22 cellular contexts compared by ENCODE assay signal in the genomic region with DNA sequence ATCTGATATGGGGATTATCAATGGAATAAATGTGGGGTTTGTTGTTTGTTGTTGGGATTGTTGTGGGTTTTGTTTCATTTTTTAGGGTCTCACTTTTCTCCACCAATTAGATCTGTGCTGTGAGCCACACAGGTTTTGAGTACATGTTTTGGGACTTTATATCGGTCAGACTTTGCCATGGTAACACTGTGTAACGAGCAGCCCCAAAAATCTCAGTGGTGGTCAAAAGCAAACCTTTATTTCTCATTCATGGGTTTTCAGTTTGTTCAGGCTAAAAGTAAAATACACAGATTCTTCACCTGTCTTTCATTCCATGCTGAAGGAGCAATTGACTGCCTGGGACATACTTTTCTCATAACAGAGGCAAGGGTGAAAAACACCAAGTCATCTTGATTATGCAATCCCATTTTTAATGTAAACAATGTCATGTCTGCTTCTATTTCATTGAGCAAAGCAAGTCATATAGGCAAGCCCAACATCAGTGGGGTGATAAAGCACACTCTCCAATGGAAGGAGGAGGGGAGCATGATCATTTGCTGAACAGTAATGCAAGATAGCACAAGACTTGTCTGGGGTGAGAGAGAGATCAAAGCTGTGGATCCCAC.
DNase-seq lines count a peak whose midpoint lies in the region; ATAC-seq and TF ChIP-seq lines count a peak whose summit lies in the region.
"Had no signal": no experiment of that assay in that cellular context is flagged by ENCODE, and none has a peak within 500 bp of the region (broad histone marks: within the 10 kb centered on the region; RNA-seq: fewer than 3 reads in every experiment).

No MANE protein-coding gene starts in this region.

- H2BK15ac ChIP-seq in IMR-90 (ENCODE audit: low read depth, low read length) = no peak overlapping the region

- no peak overlapping the region for H2BK20ac ChIP-seq in IMR-90 (ENCODE audit: low read depth, low read length)

- no peak overlapping the region for H3K18ac ChIP-seq in IMR-90 (ENCODE audit: low read depth, low read length)

- H2AFZ ChIP-seq in IMR-90 (replicated peaks; ENCODE audit: low read length, poor library complexity) = no peak overlapping the region

- CTCF ChIA-PET in IMR-90 (lab: Yijun Ruan, JAX) = no interaction called here

- no peak overlapping the region for H2AK5ac ChIP-seq in IMR-90 (ENCODE audit: low read depth, low read length)

- H4K8ac ChIP-seq in IMR-90 (ENCODE audit: low read depth in 2 of 2, low read length in 2 of 2) = no peak overlapping the region

- ATAC-seq in IMR-90 (ENCODE audit: low read depth) (no peak), lower lobe of right lung (no peak)
- ATAC-seq: GM12878 had no signal

- H3K4me2 ChIP-seq in IMR-90 (ENCODE audit: low read depth, low read length) = no peak overlapping the region

- TF ChIP-seq CTCF in IMR-90 (conservative IDR thresholded peaks at IDR 0.05; ENCODE audit: low read depth, low read length) = no peak
- no peak for TF ChIP-seq CTCF in choroid plexus epithelial cell (conservative IDR thresholded peaks at IDR 0.05; ENCODE audit: low read depth, low read length)
- TF ChIP-seq CTCF in lower lobe of right lung (IDR thresholded peaks at IDR 0.05) = no peak

- H2BK120ac ChIP-seq in IMR-90 (ENCODE audit: low read depth, low read length) = no peak overlapping the region

- peaks cover 3% of the 10 kb centered on the region for H3K9me3 ChIP-seq in IMR-90 (ENCODE audit: control insufficient read depth, insufficient read depth, low read length)
- H3K9me3 ChIP-seq in lower lobe of right lung = no peaks in the 10 kb centered on the region
- H3K9me3 ChIP-seq: Peyer's patch had no signal

- no peak for TF ChIP-seq POLR2A in IMR-90 (IDR thresholded peaks at IDR 0.05; ENCODE audit: low read depth, low read length)

- H3K9me3 Mint-ChIP-seq in activated T-cell treated with anti-CD3 and anti-CD28 coated beads, Interleukin-2, amount 50 U/mL, for 24 hours = peaks cover 2% of the 10 kb centered on the region
- H3K9me3 Mint-ChIP-seq in T-helper 2 cell treated with Interferon-gamma antibody and Interleukin-4, amounts not matched to agents 5 μg/mL and 100 μg/mL, for 36 hours = peaks cover 22% of the 10 kb centered on the region

- DNase-seq in EL (peak; percentile 5), IMR-90 (no peak), choroid plexus epithelial cell (ENCODE audit: low read depth) (peak; percentile 5), iris pigment epithelial cell (ENCODE audit: low read depth) (peak; percentile 22), lower lobe of right lung (no peak)
- DNase-seq in activated T-cell treated with anti-CD3 and anti-CD28 coated beads, Interleukin-2, amount 50 U/mL, for 24 hours = no peak
- no peak for DNase-seq in T-helper 2 cell treated with Interferon-gamma antibody and Interleukin-4, amounts not matched to agents 5 μg/mL and 100 μg/mL, for 36 hours (ENCODE audit: low spot score)
- DNase-seq: C1 segment of cervical spinal cord; CD4-positive, alpha-beta memory T cell; COR-L47; DMS53; GDM1; Karpas-422; NCI-H2081; NCI-H2171; NCI-H226; NCI-H510A; NCI-H69; Peyer's patch; SHP77 treated with DMSO at 0.1 percent for 48 hours; T-helper 1 cell had no signal

- H3K4me1 ChIP-seq in IMR-90 (ENCODE audit: control insufficient read depth, insufficient read depth, low read length) = no peaks in the 10 kb centered on the region
- H3K4me1 ChIP-seq in lower lobe of right lung = no peaks in the 10 kb centered on the region
- H3K4me1 ChIP-seq: Peyer's patch had no signal

- H3K36me3 Mint-ChIP-seq in activated T-cell treated with anti-CD3 and anti-CD28 coated beads, Interleukin-2, amount 50 U/mL, for 24 hours (ENCODE audit: low read depth) = no peaks in the 10 kb centered on the region
- no peaks in the 10 kb centered on the region for H3K36me3 Mint-ChIP-seq in T-helper 2 cell treated with Interferon-gamma antibody and Interleukin-4, amounts not matched to agents 5 μg/mL and 100 μg/mL, for 36 hours (ENCODE audit: low read depth)
- H3K36me3 Mint-ChIP-seq: CD4-positive, alpha-beta memory T cell had no signal

- H2AK9ac ChIP-seq in IMR-90 (replicated peaks; ENCODE audit: low read depth, low read length, poor library complexity) = no peak overlapping the region

- H3K4me3 Mint-ChIP-seq in activated T-cell treated with anti-CD3 and anti-CD28 coated beads, Interleukin-2, amount 50 U/mL, for 24 hours = no peak overlapping the region
- no peak overlapping the region for H3K4me3 Mint-ChIP-seq in T-helper 2 cell treated with Interferon-gamma antibody and Interleukin-4, amounts not matched to agents 5 μg/mL and 100 μg/mL, for 36 hours
- H3K4me3 Mint-ChIP-seq: CD4-positive, alpha-beta memory T cell had no signal

- H4K5ac ChIP-seq in IMR-90 (ENCODE audit: low read depth, low read length) = no peak overlapping the region

- H3K27ac ChIP-seq in IMR-90 (ENCODE audit: insufficient read depth, low read length) = no peak overlapping the region
- no peak overlapping the region for H3K27ac ChIP-seq in lower lobe of right lung
- H3K27ac ChIP-seq: Peyer's patch had no signal

- no peak overlapping the region for H2BK5ac ChIP-seq in IMR-90 (ENCODE audit: low read depth, low read length, poor library complexity, severe bottlenecking)

- H3K56ac ChIP-seq in IMR-90 (ENCODE audit: extremely low read depth, insufficient read depth, low read length) = no peak overlapping the region

- WGBS in IMR-90 (ENCODE audit: extremely low coverage in 2 of 2, insufficient read length in 1 of 2), 2 experiments = no CpG with 5 or more reads among the region's 2 CpGs

- H3K27me3 ChIP-seq in IMR-90 (ENCODE audit: control insufficient read depth, insufficient read depth, low read length) (no peaks in the 10 kb centered on the region), lower lobe of right lung (ENCODE audit: low read depth) (no peaks in the 10 kb centered on the region)
- H3K27me3 ChIP-seq: Peyer's patch had no signal

- H3K4me3 ChIP-seq in IMR-90 (ENCODE audit: insufficient read depth, low read depth, low read length) (no peak overlapping the region), choroid plexus epithelial cell (ENCODE audit: low read depth, low read length) (no peak overlapping the region), lower lobe of right lung (no peak overlapping the region)
- H3K4me3 ChIP-seq: GM12878, Peyer's patch had no signal

- no TSS peak for BruUV-seq in IMR-90 (replicated peaks; lab: Mats Ljungman, UMichigan)

- POLR2A ChIA-PET in IMR-90 (lab: Charles Lee; ENCODE audit: unreplicated experiment) = no interaction called here

- H3K9me1 ChIP-seq in IMR-90 (ENCODE audit: insufficient read depth, low read length) = 0 out of 2 replicates have a peak, but pooled peaks cover 3% of the 10 kb centered on the region

- no peak overlapping the region for H3K14ac ChIP-seq in IMR-90 (replicated peaks; ENCODE audit: low read depth, low read length)

- no peak overlapping the region for H3K23ac ChIP-seq in IMR-90 (ENCODE audit: low read depth, low read length)

- H3K27ac Mint-ChIP-seq in activated T-cell treated with anti-CD3 and anti-CD28 coated beads, Interleukin-2, amount 50 U/mL, for 24 hours = no peak overlapping the region
- H3K27ac Mint-ChIP-seq in T-helper 2 cell treated with Interferon-gamma antibody and Interleukin-4, amounts not matched to agents 5 μg/mL and 100 μg/mL, for 36 hours = no peak overlapping the region
- H3K27ac Mint-ChIP-seq: CD4-positive, alpha-beta memory T cell had no signal

- H3K79me1 ChIP-seq in IMR-90 (ENCODE audit: low read depth in 1 of 2, low read length in 2 of 2) = no peaks in the 10 kb centered on the region

- TF ChIP-seq RAD21 in IMR-90 (IDR thresholded peaks at IDR 0.05; ENCODE audit: low read length) = no peak

- in situ Hi-C loops in IMR-90 (cut with MboI; ENCODE audit: low sequenced_read_pairs) = no loop called here

- H3K36me3 ChIP-seq in IMR-90 (ENCODE audit: control insufficient read depth, insufficient read depth, low read length) (no peaks in the 10 kb centered on the region), lower lobe of right lung (no peaks in the 10 kb centered on the region)
- H3K36me3 ChIP-seq: Peyer's patch had no signal

- H4K20me1 ChIP-seq in IMR-90 (ENCODE audit: insufficient read depth, low read length) = no peaks in the 10 kb centered on the region

- H3K4me1 Mint-ChIP-seq in activated T-cell treated with anti-CD3 and anti-CD28 coated beads, Interleukin-2, amount 50 U/mL, for 24 hours (ENCODE audit: low read depth) = no peaks in the 10 kb centered on the region
- H3K4me1 Mint-ChIP-seq in T-helper 2 cell treated with Interferon-gamma antibody and Interleukin-4, amounts not matched to agents 5 μg/mL and 100 μg/mL, for 36 hours (ENCODE audit: low read depth) = no peaks in the 10 kb centered on the region
- H3K4me1 Mint-ChIP-seq: CD4-positive, alpha-beta memory T cell had no signal

- H4K91ac ChIP-seq in IMR-90 (ENCODE audit: insufficient read depth, low read depth, low read length) = no peak overlapping the region

- no peaks in the 10 kb centered on the region for H3K27me3 Mint-ChIP-seq in activated T-cell treated with anti-CD3 and anti-CD28 coated beads, Interleukin-2, amount 50 U/mL, for 24 hours
- H3K27me3 Mint-ChIP-seq in T-helper 2 cell treated with Interferon-gamma antibody and Interleukin-4, amounts not matched to agents 5 μg/mL and 100 μg/mL, for 36 hours (ENCODE audit: low read depth) = no peaks in the 10 kb centered on the region
- H3K27me3 Mint-ChIP-seq: CD4-positive, alpha-beta memory T cell had no signal

- no peak overlapping the region for H3K4ac ChIP-seq in IMR-90 (ENCODE audit: low read depth, low read length)

- dilution Hi-C loops in IMR-90 (cut with HindIII; ENCODE audit: low sequenced_read_pairs, unreplicated experiment) = no loop called here

- intact Hi-C loops in IMR-90 (cut with micrococcal nuclease) = no loop called here
- intact Hi-C loops in lower lobe of right lung (cut with DNase I) = no loop called here

- no peak overlapping the region for H3K9ac ChIP-seq in IMR-90 (ENCODE audit: low read depth, low read length)

TF ChIP-seq in IMR-90, 13 proteins besides CTCF, POLR2A, EP300 and RAD21:
- peak; percentile 66 for TF ChIP-seq CEBPB (IDR thresholded peaks at IDR 0.05; ENCODE audit: low read depth, low read length)
- TF ChIP-seq MXI1 (IDR thresholded peaks at IDR 0.05; ENCODE audit: borderline replicate concordance, low read depth, low read length) = no peak
TF ChIP-seq in IMR-90: peak in this region for 1.

Comparison
In these comparisons a context has a peak if more than half of its experiments do, and no peak if none do; other contexts are left out.
1. DNase-seq: peak in EL (single experiment), choroid plexus epithelial cell (single experiment) and iris pigment epithelial cell (single experiment); none in IMR-90 (single experiment), activated T-cell treated with anti-CD3 and anti-CD28 coated beads, Interleukin-2, amount 50 U/mL, for 24 hours (single experiment), T-helper 2 cell treated with Interferon-gamma antibody and Interleukin-4, amounts not matched to agents 5 μg/mL and 100 μg/mL, for 36 hours (single experiment) and lower lobe of right lung (single experiment).